ENCODE assay signal across 7 cellular contexts in genomic region chr12:65463082-65463481, GRCh38.
"Had no signal": no experiment of that assay in that cellular context is flagged by ENCODE, and none has a peak within 500 bp of the region (broad histone marks: within the 10 kb centered on the region; RNA-seq: fewer than 3 reads in every experiment).

No MANE protein-coding gene starts in this region.

- ATAC-seq: GM23338, HepG2 had no signal

- H3K4me1 Mint-ChIP-seq: GM23338, H9, IgD-negative memory B cell had no signal

- H3K27ac Mint-ChIP-seq: GM23338, H9, IgD-negative memory B cell had no signal

- H3K9me3 Mint-ChIP-seq: GM23338, H9, IgD-negative memory B cell had no signal

- H3K27ac ChIP-seq: HL-60 had no signal

- H3K36me3 Mint-ChIP-seq: IgD-negative memory B cell had no signal

- H3K27me3 Mint-ChIP-seq: IgD-negative memory B cell had no signal

- H3K4me2 ChIP-seq: GM23338 had no signal

- DNase-seq: H9, HCEC 1CT, KBM-7 had no signal

- H3K4me3 ChIP-seq: GM23338 had no signal

- H3K4me3 Mint-ChIP-seq: GM23338, H9, IgD-negative memory B cell had no signal
